In the genomic region with DNA sequence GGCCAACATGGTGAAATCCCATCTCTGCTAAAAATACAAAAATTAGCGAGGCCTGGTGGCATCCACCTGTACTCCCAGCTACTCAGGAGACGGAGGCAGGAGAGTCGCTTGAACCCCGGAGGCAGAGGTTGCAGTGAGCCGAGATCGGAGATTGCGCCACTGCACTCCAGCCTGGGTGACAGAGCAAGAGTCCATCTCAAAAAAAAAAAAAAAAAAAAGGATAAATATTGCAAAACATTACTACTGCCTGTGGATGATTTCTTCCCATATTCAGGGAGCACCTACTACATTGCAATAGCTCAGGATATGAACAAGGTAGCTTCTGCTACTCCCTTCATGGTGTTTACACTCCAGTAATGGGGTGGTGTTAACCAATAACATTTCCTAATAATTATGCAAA, we compare ENCODE assay signal across 1 cellular context.
TF ChIP-seq lines count a peak whose summit lies in the region.

No MANE protein-coding gene starts in this region.

TF ChIP-seq in liver, 16 proteins besides CTCF, POLR2A, EP300 and RAD21 (continued from another document):
- TF ChIP-seq FOXA2 (IDR thresholded peaks at IDR 0.05): peak; percentile 32
